8 cellular contexts compared by ENCODE assay signal in the genomic region with DNA sequence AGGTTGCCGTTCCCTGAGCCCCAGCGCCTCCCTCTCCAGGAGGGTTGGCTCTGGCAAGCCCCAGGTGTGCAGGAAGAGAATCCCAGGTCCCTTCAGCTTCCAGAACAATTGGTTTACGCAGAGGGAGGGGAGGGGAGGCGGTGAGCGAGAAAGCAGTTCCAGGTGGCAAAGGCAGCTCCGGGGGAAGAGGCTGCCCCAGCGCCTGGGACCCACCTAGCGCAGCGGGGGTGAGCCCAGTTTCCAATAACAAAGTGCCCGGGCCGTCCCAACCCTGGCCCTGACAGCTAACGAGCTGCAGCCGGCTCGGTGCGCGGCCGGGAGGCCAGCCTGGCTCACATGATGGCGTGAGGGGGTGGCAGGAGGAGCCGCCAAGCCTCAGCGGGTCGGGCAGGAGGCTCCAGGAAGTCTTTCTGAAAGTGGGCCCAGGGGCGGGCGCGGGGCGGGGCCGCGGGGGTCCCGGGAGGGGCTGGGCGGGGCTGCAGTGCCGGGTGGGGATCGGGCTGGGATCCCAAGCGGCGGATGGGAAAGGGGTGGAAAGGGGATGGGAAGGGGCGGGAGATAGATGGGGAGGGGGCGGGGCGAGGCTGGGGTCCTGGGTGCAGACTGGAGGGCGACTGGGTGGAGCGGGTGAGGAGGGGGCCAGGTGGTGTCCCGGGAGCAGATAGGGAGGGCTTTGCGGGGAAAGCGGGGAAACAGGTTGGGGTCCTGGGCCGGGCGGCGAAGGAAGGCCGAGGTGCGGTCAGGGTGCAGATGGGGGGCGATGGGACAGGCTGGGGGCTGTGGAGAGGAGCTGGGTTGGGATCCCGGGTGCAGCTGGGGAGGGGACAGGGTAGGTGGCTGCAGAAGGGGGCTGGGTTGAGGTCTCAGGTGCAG. TPM values are rescaled to one million over a fixed set of nuclear protein-coding genes. Genes with fewer than 3 reads are reported as not detected.
A peak's percentile ranks its signal among the peaks of the same experiment; 100 is the strongest.
DNase-seq lines count a peak whose midpoint lies in the region; ATAC-seq, FAIRE-seq and TF ChIP-seq lines count a peak whose summit lies in the region.

No MANE protein-coding gene starts in this region.

- no peaks in the 10 kb centered on the region for H3K36me3 ChIP-seq in Karpas-422 (ENCODE audit: insufficient read depth, low read length)

- H2AFZ ChIP-seq in Karpas-422 (ENCODE audit: low read length) = no peak overlapping the region

- H3K4me2 ChIP-seq in Karpas-422 (ENCODE audit: low read depth, low read length, poor library complexity, severe bottlenecking) = no peak overlapping the region

- no peaks in the 10 kb centered on the region for H3K79me2 ChIP-seq in Karpas-422 (ENCODE audit: low read length)

- peaks cover 16% of the 10 kb centered on the region for H3K4me1 Mint-ChIP-seq in activated T-helper 1 cell treated with anti-CD3 and anti-CD28 coated beads, Interleukin-12 subunit alpha, Interleukin-12 subunit beta, Interleukin-2, Interleukin-4 antibody, amounts not matched to agents 30 ng/mL and 10 ng/mL and 1 ng/mL, durations not matched to agents 14 hours and 24 hours and 36 hours (ENCODE audit: low read depth)
- H3K4me1 Mint-ChIP-seq in natural killer cell = peaks cover 70 to 73% of the 10 kb centered on the region in 2 donors

- peak; percentile 35 for DNase-seq in stimulated activated CD4-positive, alpha-beta T cell treated with anti-CD3 and anti-CD28 coated beads, Interleukin-12 subunit alpha, Interleukin-12 subunit beta, amount 100 ng/mL, for 4 hours
- no peak for DNase-seq in stimulated activated CD4-positive, alpha-beta T cell treated with anti-CD3 and anti-CD28 coated beads, Interleukin-1b, Interleukin-23, amount 100 ng/mL, for 48 hours
- DNase-seq in activated T-helper 1 cell treated with anti-CD3 and anti-CD28 coated beads, Interleukin-12 subunit alpha, Interleukin-12 subunit beta, Interleukin-2, Interleukin-4 antibody, amounts not matched to agents 30 ng/mL and 10 ng/mL and 1 ng/mL, durations not matched to agents 14 hours and 24 hours and 36 hours (ENCODE audit: low spot score) = no peak
- DNase-seq in foreskin keratinocyte (no peak), natural killer cell (no peak), urothelium cell line (ENCODE audit: low spot score) (peak; percentile 61), NCI-H1436 (lab: John Stamatoyannopoulos, UW) (no peak), Karpas-422 (no peak)

- H3K27ac ChIP-seq in foreskin keratinocyte (no peak overlapping the region), Karpas-422 (ENCODE audit: low read length) (no peak overlapping the region)

- H3K4me3 Mint-ChIP-seq in activated T-helper 1 cell treated with anti-CD3 and anti-CD28 coated beads, Interleukin-12 subunit alpha, Interleukin-12 subunit beta, Interleukin-2, Interleukin-4 antibody, amounts not matched to agents 30 ng/mL and 10 ng/mL and 1 ng/mL, durations not matched to agents 14 hours and 24 hours and 36 hours = peak overlapping the region; percentile 16
- peak overlapping the region; percentile 88 for H3K4me3 Mint-ChIP-seq in natural killer cell

- no peak overlapping the region for H3K9ac ChIP-seq in Karpas-422 (ENCODE audit: low read length)

- FAIRE-seq in urothelium cell line (lab: Jason Lieb, UNC) = no peak

- no peak overlapping the region for H3K4me3 ChIP-seq in Karpas-422 (ENCODE audit: low read length)

- H3K27me3 ChIP-seq in foreskin keratinocyte (peaks cover 42% of the 10 kb centered on the region), Karpas-422 (ENCODE audit: low read length) (no peaks in the 10 kb centered on the region)

- no peaks in the 10 kb centered on the region for H3K9me3 ChIP-seq in Karpas-422 (ENCODE audit: low read length)

- peaks cover 3% of the 10 kb centered on the region for H3K27me3 Mint-ChIP-seq in activated T-helper 1 cell treated with anti-CD3 and anti-CD28 coated beads, Interleukin-12 subunit alpha, Interleukin-12 subunit beta, Interleukin-2, Interleukin-4 antibody, amounts not matched to agents 30 ng/mL and 10 ng/mL and 1 ng/mL, durations not matched to agents 14 hours and 24 hours and 36 hours (ENCODE audit: insufficient read depth)
- no peaks in the 10 kb centered on the region for H3K27me3 Mint-ChIP-seq in natural killer cell (ENCODE audit: low read depth in 2 of 2)

- no peaks in the 10 kb centered on the region for H4K20me1 ChIP-seq in Karpas-422 (ENCODE audit: insufficient read depth, low read depth, low read length)

- peaks cover 9% of the 10 kb centered on the region for H3K36me3 Mint-ChIP-seq in activated T-helper 1 cell treated with anti-CD3 and anti-CD28 coated beads, Interleukin-12 subunit alpha, Interleukin-12 subunit beta, Interleukin-2, Interleukin-4 antibody, amounts not matched to agents 30 ng/mL and 10 ng/mL and 1 ng/mL, durations not matched to agents 14 hours and 24 hours and 36 hours (ENCODE audit: low read depth)
- H3K36me3 Mint-ChIP-seq in natural killer cell = no peaks in the 10 kb centered on the region

- intact Hi-C loops in activated T-helper 1 cell treated with anti-CD3 and anti-CD28 coated beads, Interleukin-12 subunit alpha, Interleukin-12 subunit beta, Interleukin-2, Interleukin-4 antibody, amounts not matched to agents 30 ng/mL and 10 ng/mL and 1 ng/mL, durations not matched to agents 14 hours and 24 hours and 36 hours (cut with micrococcal nuclease) = no loop called here
- intact Hi-C loops in natural killer cell (cut with micrococcal nuclease) = no loop called here

- H3K9me2 ChIP-seq in Karpas-422 (replicated peaks; ENCODE audit: insufficient read depth, low read length) = no peaks in the 10 kb centered on the region

- peak overlapping the region; percentile 42 for H3K27ac Mint-ChIP-seq in activated T-helper 1 cell treated with anti-CD3 and anti-CD28 coated beads, Interleukin-12 subunit alpha, Interleukin-12 subunit beta, Interleukin-2, Interleukin-4 antibody, amounts not matched to agents 30 ng/mL and 10 ng/mL and 1 ng/mL, durations not matched to agents 14 hours and 24 hours and 36 hours
- peak overlapping the region; percentile 86 to 90 for H3K27ac Mint-ChIP-seq in natural killer cell

- peaks cover 5% of the 10 kb centered on the region for H3K4me1 ChIP-seq in foreskin keratinocyte
- no peaks in the 10 kb centered on the region for H3K4me1 ChIP-seq in Karpas-422 (ENCODE audit: low read length)

- TF ChIP-seq CTCF in foreskin keratinocyte (conservative IDR thresholded peaks at IDR 0.05) (no peak), natural killer cell (IDR thresholded peaks at IDR 0.05) (no peak)

- peak; percentile 44 for ATAC-seq in foreskin keratinocyte
- ATAC-seq in natural killer cell = peak; percentile 46 to 52 (median 51)

- no peaks in the 10 kb centered on the region for H3K9me3 Mint-ChIP-seq in activated T-helper 1 cell treated with anti-CD3 and anti-CD28 coated beads, Interleukin-12 subunit alpha, Interleukin-12 subunit beta, Interleukin-2, Interleukin-4 antibody, amounts not matched to agents 30 ng/mL and 10 ng/mL and 1 ng/mL, durations not matched to agents 14 hours and 24 hours and 36 hours
- no peaks in the 10 kb centered on the region for H3K9me3 Mint-ChIP-seq in natural killer cell

RNA-seq across cellular contexts. Expression of a gene that starts 22.8 kb away (rescaled TPM):
- 109 and 111 TPM in 2 replicates for total RNA-seq in activated T-helper 1 cell treated with anti-CD3 and anti-CD28 coated beads, Interleukin-12 subunit alpha, Interleukin-12 subunit beta, Interleukin-2, Interleukin-4 antibody, amounts not matched to agents 30 ng/mL and 10 ng/mL and 1 ng/mL, durations not matched to agents 14 hours and 24 hours and 36 hours
- total RNA-seq in foreskin keratinocyte (2.6 and 6.4 TPM in 2 replicates), natural killer cell (100 to 1,000 TPM; 106 to 175 (median 153) TPM)
- 3.2 and 7.0 TPM in 2 replicates for polyA plus RNA-seq in foreskin keratinocyte
- total RNA-seq in Karpas-422 (2014; rRNA removed; shearing (Covaris generic); ENCODE audit: low replicate concordance) = 0.19 TPM in 1 of 2 replicates, not detected in the other

RNA-seq across cellular contexts. Expression of a gene that starts 48.7 kb away (rescaled TPM):
- total RNA-seq in activated T-helper 1 cell treated with anti-CD3 and anti-CD28 coated beads, Interleukin-12 subunit alpha, Interleukin-12 subunit beta, Interleukin-2, Interleukin-4 antibody, amounts not matched to agents 30 ng/mL and 10 ng/mL and 1 ng/mL, durations not matched to agents 14 hours and 24 hours and 36 hours = not detected in 2 replicates
- not detected in 2 replicates for total RNA-seq in foreskin keratinocyte
- polyA plus RNA-seq in foreskin keratinocyte = not detected in 2 replicates
- total RNA-seq in natural killer cell = not detected
- not detected in 2 replicates for total RNA-seq in Karpas-422 (2014; rRNA removed; shearing (Covaris generic); ENCODE audit: low replicate concordance)

Comparison
In these comparisons a context has a peak if more than half of its experiments do, and no peak if none do; other contexts are left out.
1. DNase-seq: peak in stimulated activated CD4-positive, alpha-beta T cell treated with anti-CD3 and anti-CD28 coated beads, Interleukin-12 subunit alpha, Interleukin-12 subunit beta, amount 100 ng/mL, for 4 hours (single experiment) and urothelium cell line (single experiment); none in stimulated activated CD4-positive, alpha-beta T cell treated with anti-CD3 and anti-CD28 coated beads, Interleukin-1b, Interleukin-23, amount 100 ng/mL, for 48 hours (single experiment), activated T-helper 1 cell treated with anti-CD3 and anti-CD28 coated beads, Interleukin-12 subunit alpha, Interleukin-12 subunit beta, Interleukin-2, Interleukin-4 antibody, amounts not matched to agents 30 ng/mL and 10 ng/mL and 1 ng/mL, durations not matched to agents 14 hours and 24 hours and 36 hours (single experiment), foreskin keratinocyte (0 of 2), natural killer cell (single experiment), NCI-H1436 (single experiment) and Karpas-422 (single experiment).
2. RNA of a gene that starts 22.8 kb away (total RNA-seq): 106 to 175 TPM in natural killer cell and 109 to 111 TPM in activated T-helper 1 cell treated with anti-CD3 and anti-CD28 coated beads, Interleukin-12 subunit alpha, Interleukin-12 subunit beta, Interleukin-2, Interleukin-4 antibody, amounts not matched to agents 30 ng/mL and 10 ng/mL and 1 ng/mL, durations not matched to agents 14 hours and 24 hours and 36 hours; 2.6 to 6.4 TPM in foreskin keratinocyte and 0.19 TPM in Karpas-422; every median in the first group is over 10 times any median in the second.